In the genomic region with DNA sequence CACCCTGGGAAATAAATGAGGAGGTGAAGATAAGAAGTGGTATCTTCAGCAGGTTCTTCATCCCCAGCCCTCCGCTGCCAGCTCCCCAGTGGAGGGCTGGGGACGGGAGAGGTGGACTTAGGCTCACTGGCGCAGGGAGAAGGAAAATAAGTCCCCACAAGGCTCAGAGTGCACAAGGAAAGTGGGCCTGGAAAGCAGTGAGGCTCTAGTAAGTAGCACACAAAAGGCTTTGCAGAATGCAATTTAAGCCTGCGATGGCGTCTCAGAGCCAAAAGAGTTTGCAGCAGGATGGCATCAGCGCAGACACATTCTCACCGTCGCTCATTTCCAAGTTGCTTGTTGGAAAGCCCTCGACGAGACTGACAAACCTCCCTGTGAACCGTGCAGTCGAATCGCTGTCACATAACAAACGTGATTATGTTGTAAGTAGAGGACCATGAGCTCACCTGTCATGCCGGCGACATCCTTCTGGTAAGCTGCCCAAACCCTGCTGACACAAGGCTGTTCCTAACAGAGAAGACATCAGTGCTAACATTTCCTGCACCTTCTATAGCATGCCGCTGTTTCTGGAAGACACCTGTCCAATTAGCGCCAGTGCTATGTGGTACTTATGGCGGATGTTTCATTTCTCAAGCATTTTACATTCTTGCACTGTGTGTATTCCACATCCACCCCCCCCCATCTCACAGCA, we compare ENCODE assay signal across 21 cellular contexts.
"Had no signal": no experiment of that assay in that cellular context is flagged by ENCODE, and none has a peak within 500 bp of the region (broad histone marks: within the 10 kb centered on the region; RNA-seq: fewer than 3 reads in every experiment).

No MANE protein-coding gene starts in this region.

- DNase-seq: Karpas-422, KG1, MM.1S, NCI-H1105, NCI-H1417, NCI-H1436 treated with DMSO at 0.1 percent for 48 hours, NCI-H1694, NCI-H1930, NCI-H2081, NCI-H2107, NCI-H2227 treated with DMSO at 0.1 percent for 48 hours, NCI-H524 treated with DMSO at 0.1 percent for 48 hours, NCI-H69, NCI-H774, PC-3, SHP77, SK-N-SH, SW 1271, T-cell had no signal

- H3K36me3 Mint-ChIP-seq: T-cell had no signal

- H3K9me3 Mint-ChIP-seq: T-cell had no signal

- H3K4me3 Mint-ChIP-seq: T-cell had no signal

- H3K4me1 Mint-ChIP-seq: T-cell had no signal

- ATAC-seq: Panc1, PC-3, T-cell had no signal

- H3K27ac Mint-ChIP-seq: T-cell had no signal

- H3K9me3 ChIP-seq: SK-N-SH had no signal

- H3K4me2 ChIP-seq: SK-N-SH had no signal

- H3K9me2 ChIP-seq: SK-N-SH had no signal

- H3K9ac ChIP-seq: SK-N-SH had no signal

- H3K27ac ChIP-seq: RWPE1 had no signal
